In the genomic region with DNA sequence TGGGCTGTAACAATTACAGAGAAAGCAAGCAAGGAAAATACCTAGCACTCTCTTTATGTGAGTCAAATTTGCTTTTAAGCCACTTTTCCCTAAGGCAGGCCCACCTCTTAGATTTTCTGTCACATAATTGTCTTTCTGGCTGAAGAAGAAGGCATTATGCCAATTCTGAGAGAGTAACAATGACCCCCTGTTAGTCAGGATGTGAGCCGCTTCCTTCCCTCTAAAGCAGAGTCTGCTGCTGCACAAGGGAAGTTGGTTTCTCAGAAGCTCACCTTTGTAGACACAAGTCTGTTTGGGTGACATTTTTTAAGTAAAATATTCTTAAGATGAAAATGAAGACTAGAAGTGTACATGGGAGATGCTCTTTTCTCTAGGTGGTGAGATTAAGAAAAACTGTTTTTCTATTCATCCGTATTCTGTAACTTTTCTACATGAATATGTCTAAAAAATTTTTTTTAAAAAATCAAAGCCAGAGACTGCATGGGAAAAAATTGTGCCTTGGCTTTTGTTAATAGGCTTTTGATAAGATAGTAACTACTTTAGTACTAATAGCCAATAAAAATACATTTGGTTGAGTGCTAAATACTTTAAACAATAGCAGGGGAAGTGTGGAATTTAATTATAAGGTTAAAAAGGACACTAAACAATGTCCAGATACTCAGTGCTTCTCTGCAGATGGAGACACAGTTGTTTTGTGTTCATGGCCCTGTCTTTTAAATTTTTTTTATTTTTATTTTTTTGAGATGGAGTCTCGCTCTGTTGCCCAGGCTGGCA, we compare ENCODE assay signal across 13 cellular contexts. TPM values are rescaled to one million over a fixed set of nuclear protein-coding genes. Genes with fewer than 3 reads are reported as not detected.
DNase-seq lines count a peak whose midpoint lies in the region; ATAC-seq and TF ChIP-seq lines count a peak whose summit lies in the region.
"Had no signal": no experiment of that assay in that cellular context is flagged by ENCODE, and none has a peak within 500 bp of the region (broad histone marks: within the 10 kb centered on the region; RNA-seq: fewer than 3 reads in every experiment).

No MANE protein-coding gene starts in this region.

- intact Hi-C loops in sciatic nerve (cut with DNase I): loop anchor here (5.0 kb wide), 1 partner anchor 275 kb away; no protein-coding TSS in a partner anchor

- H3K4me3 ChIP-seq in fibroblast of pulmonary artery (replicated peaks; ENCODE audit: low read depth, low read length): no peak overlapping the region
- H3K4me3 ChIP-seq: GM23248, thoracic aorta had no signal

- no peak overlapping the region for H3K27ac Mint-ChIP-seq in activated naive CD4-positive, alpha-beta T cell treated with anti-CD3 and anti-CD28 coated beads, Interleukin-2, amount 10 ng/mL, durations not matched to agents 7 days and 5 days
- H3K27ac Mint-ChIP-seq: memory B cell had no signal

- peaks cover 48% of the 10 kb centered on the region for H3K4me1 Mint-ChIP-seq in activated naive CD4-positive, alpha-beta T cell treated with anti-CD3 and anti-CD28 coated beads, Interleukin-2, amount 10 ng/mL, durations not matched to agents 7 days and 5 days

- H3K9me3 Mint-ChIP-seq in activated naive CD4-positive, alpha-beta T cell treated with anti-CD3 and anti-CD28 coated beads, Interleukin-2, amount 10 ng/mL, durations not matched to agents 7 days and 5 days: no peaks in the 10 kb centered on the region
- H3K9me3 Mint-ChIP-seq: memory B cell had no signal

- ATAC-seq in sciatic nerve (peak; percentile 22), GM18519 (IDR thresholded peaks at IDR 0.05; ENCODE audit: low FRiP score, unreplicated experiment) (no peak)
- ATAC-seq: foreskin keratinocyte had no signal

- no peaks in the 10 kb centered on the region for H3K27me3 Mint-ChIP-seq in activated naive CD4-positive, alpha-beta T cell treated with anti-CD3 and anti-CD28 coated beads, Interleukin-2, amount 10 ng/mL, durations not matched to agents 7 days and 5 days
- H3K27me3 Mint-ChIP-seq: memory B cell had no signal

- H3K36me3 Mint-ChIP-seq in activated naive CD4-positive, alpha-beta T cell treated with anti-CD3 and anti-CD28 coated beads, Interleukin-2, amount 10 ng/mL, durations not matched to agents 7 days and 5 days: no peaks in the 10 kb centered on the region
- H3K36me3 Mint-ChIP-seq: memory B cell had no signal

- no peak overlapping the region for H3K4me3 Mint-ChIP-seq in activated naive CD4-positive, alpha-beta T cell treated with anti-CD3 and anti-CD28 coated beads, Interleukin-2, amount 10 ng/mL, durations not matched to agents 7 days and 5 days
- H3K4me3 Mint-ChIP-seq: memory B cell had no signal

- no peak for TF ChIP-seq CTCF in fibroblast of pulmonary artery (IDR thresholded peaks at IDR 0.05; ENCODE audit: low read length, missing control alignments)

- CTCF ChIA-PET in activated naive CD4-positive, alpha-beta T cell treated with anti-CD3 and anti-CD28 coated beads, Interleukin-2, amount 10 ng/mL, durations not matched to agents 7 days and 5 days (lab: Charles Lee): interaction anchor here (1.1 to 10.6 kb wide), 2 partner anchors 276 to 433 kb away, joined by 3 to 180 read pairs; no protein-coding TSS in a partner anchor

- peak; percentile 41 for DNase-seq in activated naive CD4-positive, alpha-beta T cell treated with anti-CD3 and anti-CD28 coated beads, Interleukin-2, amount 10 ng/mL, durations not matched to agents 7 days and 5 days
- DNase-seq in activated naive CD4-positive, alpha-beta T cell (lab: John Stamatoyannopoulos, UW): no peak
- DNase-seq in NCI-H1048 (lab: John Stamatoyannopoulos, UW): peak; percentile 9
- DNase-seq in fibroblast of pulmonary artery (ENCODE audit: low read depth): peak; percentile 70
- DNase-seq in sciatic nerve (ENCODE audit: low spot score): no peak
- no peak for DNase-seq in stimulated activated CD4-positive, alpha-beta T cell treated with anti-CD3 and anti-CD28 coated beads, Interleukin-1b, Interleukin-23, amount 100 ng/mL, for 48 hours
- DNase-seq in T-helper 2 cell: no peak
- DNase-seq: GM23248, posterior cingulate gyrus had no signal

RNA-seq across cellular contexts. Expression of gene VPS54, which starts 33.4 kb away (rescaled TPM):
- 27.9 TPM for total RNA-seq in sciatic nerve

Comparison
In these comparisons a context has a peak if more than half of its experiments do, and no peak if none do; other contexts are left out.
1. DNase-seq: peak in activated naive CD4-positive, alpha-beta T cell treated with anti-CD3 and anti-CD28 coated beads, Interleukin-2, amount 10 ng/mL, durations not matched to agents 7 days and 5 days (single experiment), NCI-H1048 (single experiment) and fibroblast of pulmonary artery (single experiment); none in activated naive CD4-positive, alpha-beta T cell (0 of 4), sciatic nerve (single experiment), stimulated activated CD4-positive, alpha-beta T cell treated with anti-CD3 and anti-CD28 coated beads, Interleukin-1b, Interleukin-23, amount 100 ng/mL, for 48 hours (single experiment) and T-helper 2 cell (0 of 5).